18 cellular contexts compared by ENCODE assay signal in the genomic region with DNA sequence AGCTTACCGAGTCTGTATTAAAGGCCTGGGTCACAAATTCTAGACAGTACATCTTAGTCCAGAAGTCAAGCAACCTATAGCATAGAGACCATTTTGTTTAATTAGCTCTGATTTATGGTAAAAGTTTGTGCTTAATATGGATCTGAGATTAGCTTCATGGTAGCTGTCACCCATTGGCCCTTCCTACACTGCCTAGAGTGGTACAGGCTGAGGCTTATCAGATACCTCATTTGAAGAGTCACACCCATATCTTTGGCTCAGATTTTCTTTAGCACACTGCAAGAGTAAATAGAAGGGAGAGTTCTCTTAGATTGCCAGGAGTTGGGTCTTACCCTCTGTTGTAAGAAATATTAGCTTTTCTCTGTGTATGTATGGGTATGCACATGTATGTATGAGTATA.
"Had no signal": no experiment of that assay in that cellular context is flagged by ENCODE, and none has a peak within 500 bp of the region (broad histone marks: within the 10 kb centered on the region; RNA-seq: fewer than 3 reads in every experiment).

No MANE protein-coding gene starts in this region.

- H3K36me3 ChIP-seq: left lung, thyroid gland had no signal

- H3K36me3 Mint-ChIP-seq: activated naive CD4-positive, alpha-beta T cell treated with anti-CD3 and anti-CD28 coated beads, Interleukin-2, amount 50 U/mL, for 24 hours had no signal

- H3K27ac Mint-ChIP-seq: activated naive CD4-positive, alpha-beta T cell treated with anti-CD3 and anti-CD28 coated beads, Interleukin-2, amount 50 U/mL, for 24 hours; activated T-cell treated with anti-CD3 and anti-CD28 coated beads, Interleukin-2, amount 50 U/mL, for 72 hours; dendritic cell treated with granulocyte-macrophage colony-stimulating factor and Interleukin-4, amounts not matched to agents 40 ng/mL and 50 ng/mL, for 4 days had no signal

- H3K9me3 ChIP-seq: left lung, thyroid gland had no signal

- H3K27ac ChIP-seq: foreskin keratinocyte, left lung, thyroid gland had no signal

- H3K4me3 ChIP-seq: left lung, thyroid gland had no signal

- H3K4me1 ChIP-seq: foreskin keratinocyte had no signal

- DNase-seq: activated CD4-positive, alpha-beta T cell treated with anti-CD3 and anti-CD28 coated beads for 1 hour; activated gamma-delta T cell; activated T-cell treated with anti-CD3 and anti-CD28 coated beads, Interleukin-2, amount 50 U/mL, for 72 hours; effector memory CD4-positive, alpha-beta T cell; foreskin keratinocyte; hippocampal formation; islet precursor cell; left lung; mammary epithelial cell; midbrain; occipital lobe; posterior cingulate gyrus; stimulated activated naive CD4-positive, alpha-beta T cell; T-helper 1 cell; T-helper 9 cell; thyroid gland had no signal

- ATAC-seq: activated T-cell treated with anti-CD3 and anti-CD28 coated beads, Interleukin-2, amount 50 U/mL, for 72 hours; foreskin keratinocyte; left lung had no signal

- H3K9me3 Mint-ChIP-seq: activated naive CD4-positive, alpha-beta T cell treated with anti-CD3 and anti-CD28 coated beads, Interleukin-2, amount 50 U/mL, for 24 hours; activated T-cell treated with anti-CD3 and anti-CD28 coated beads, Interleukin-2, amount 50 U/mL, for 72 hours; dendritic cell treated with granulocyte-macrophage colony-stimulating factor and Interleukin-4, amounts not matched to agents 40 ng/mL and 50 ng/mL, for 4 days had no signal

- H3K27me3 ChIP-seq: foreskin keratinocyte, thyroid gland had no signal

- H3K4me3 Mint-ChIP-seq: activated naive CD4-positive, alpha-beta T cell treated with anti-CD3 and anti-CD28 coated beads, Interleukin-2, amount 50 U/mL, for 24 hours; activated T-cell treated with anti-CD3 and anti-CD28 coated beads, Interleukin-2, amount 50 U/mL, for 72 hours; dendritic cell treated with granulocyte-macrophage colony-stimulating factor and Interleukin-4, amounts not matched to agents 40 ng/mL and 50 ng/mL, for 4 days had no signal
